ENCODE assay signal across 18 cellular contexts in genomic region chr4:141724646-141725045, GRCh38.
"Had no signal": no experiment of that assay in that cellular context is flagged by ENCODE, and none has a peak within 500 bp of the region (broad histone marks: within the 10 kb centered on the region; RNA-seq: fewer than 3 reads in every experiment).

No MANE protein-coding gene starts in this region.

- FAIRE-seq: colon had no signal

- DNase-seq: dorsolateral prefrontal cortex; effector CD4-positive, alpha-beta T cell; heart left ventricle; kidney; left cardiac atrium; left lung; mammary epithelial cell; midbrain; naive thymus-derived CD4-positive, alpha-beta T cell; right cardiac atrium; sigmoid colon; stimulated activated CD4-positive, alpha-beta T cell treated with anti-CD3 and anti-CD28 coated beads, Interleukin-2, amount 100 ng/mL, for 24 hours; stimulated activated CD4-positive, alpha-beta T cell treated with anti-CD3 and anti-CD28 coated beads, Interleukin-4, amount 100 ng/mL, for 4 hours; stimulated activated naive CD8-positive, alpha-beta T cell treated with anti-CD3 and anti-CD28 coated beads, Interleukin-15, Interleukin-2, amounts not matched to agents 100 U/mL and 50 U/mL, for 24 hours; substantia nigra; testis; tibial artery had no signal
